ENCODE assay signal across 8 cellular contexts in the genomic region with DNA sequence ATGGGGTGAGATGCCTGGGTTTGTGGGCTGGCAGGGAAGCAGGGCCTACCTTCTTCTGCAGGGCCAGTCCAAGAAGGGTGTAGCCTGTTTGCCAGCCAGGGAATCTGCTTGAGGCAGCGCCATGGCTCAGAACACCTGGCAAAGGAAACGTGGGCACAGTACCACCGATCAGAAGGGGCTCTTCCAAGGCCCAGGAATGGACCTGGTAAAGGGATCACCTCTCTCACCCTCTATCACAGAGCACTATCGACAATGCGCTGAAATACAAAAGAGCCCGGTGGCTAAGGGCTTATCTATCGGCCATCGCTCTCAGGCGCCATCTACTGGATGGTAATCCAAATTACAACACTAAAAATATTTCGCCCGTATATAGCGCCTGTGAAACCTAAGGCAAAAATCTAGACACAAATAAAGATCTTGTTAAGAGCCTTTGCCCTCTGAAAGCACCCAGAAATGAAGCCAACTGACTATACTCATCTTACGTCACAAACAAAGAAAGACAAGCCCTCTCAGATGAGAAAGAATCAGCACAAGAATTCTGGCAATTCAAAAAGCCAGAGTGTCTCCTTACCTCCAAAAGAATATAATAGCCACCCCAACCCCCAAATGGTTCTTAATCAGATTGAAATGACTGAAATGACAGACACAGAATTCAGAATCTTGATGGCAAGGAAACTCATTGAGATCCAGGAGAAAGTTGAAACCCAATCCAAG.
DNase-seq lines count a peak whose midpoint lies in the region; ATAC-seq and TF ChIP-seq lines count a peak whose summit lies in the region.

No MANE protein-coding gene starts in this region.

- no peak overlapping the region for H3K27ac ChIP-seq in psoas muscle

- 40 to 56% (median 48%) methylated on average over 13 of the region's 13 CpGs for WGBS in psoas muscle, 3 donors

- H3K9me3 ChIP-seq in psoas muscle, result peaks cover 6% of the 10 kb centered on the region

- H3K4me3 Mint-ChIP-seq in T-cell, result no peak overlapping the region
- H3K4me3 Mint-ChIP-seq in endothelial cell (ENCODE audit: unreplicated experiment), result no peak overlapping the region

- peaks cover 6 to 14% of the 10 kb centered on the region in 2 donors for H3K27me3 Mint-ChIP-seq in T-cell
- no peaks in the 10 kb centered on the region for H3K27me3 Mint-ChIP-seq in endothelial cell (ENCODE audit: unreplicated experiment)

- H3K27ac Mint-ChIP-seq in T-cell (no peak overlapping the region), endothelial cell (ENCODE audit: unreplicated experiment) (no peak overlapping the region)

- TF ChIP-seq CTCF in endothelial cell (IDR thresholded peaks at IDR 0.05; ENCODE audit: unreplicated experiment) (peak; percentile 89), psoas muscle (IDR thresholded peaks at IDR 0.05) (peak; percentile 66)

- ATAC-seq in HG03175 (IDR thresholded peaks at IDR 0.05; ENCODE audit: unreplicated experiment), result peak; percentile 61
- ATAC-seq in T-cell (replicated peaks in 1 of 4), result peak in 2 of 4 experiments; percentile 38 to 55
- ATAC-seq in psoas muscle, result peak in 3 of 4 donors; percentile 59 to 81 (median 70)

- no peaks in the 10 kb centered on the region for H3K4me1 ChIP-seq in psoas muscle

- H3K36me3 Mint-ChIP-seq in T-cell (no peaks in the 10 kb centered on the region), endothelial cell (ENCODE audit: low read depth, unreplicated experiment) (peaks cover 4% of the 10 kb centered on the region)

- H3K36me3 ChIP-seq in psoas muscle (ENCODE audit: insufficient read depth in 1 of 2, low read depth in 1 of 2), result no peaks in the 10 kb centered on the region

- H3K9me3 Mint-ChIP-seq in T-cell (peaks cover 0 to 2% (median 0%) of the 10 kb centered on the region in 3 donors), endothelial cell (ENCODE audit: unreplicated experiment) (no peaks in the 10 kb centered on the region)

- POLR2A ChIA-PET in T-cell (lab: Charles Lee), result no interaction called here

- H3K27me3 ChIP-seq in psoas muscle (ENCODE audit: insufficient read depth in 3 of 3, low read length in 2 of 3), result peaks cover 0 to 6% (median 0%) of the 10 kb centered on the region in 3 donors

- no peaks in the 10 kb centered on the region for H3K4me1 Mint-ChIP-seq in T-cell
- H3K4me1 Mint-ChIP-seq in endothelial cell (ENCODE audit: unreplicated experiment), result no peaks in the 10 kb centered on the region

- DNase-seq in activated gamma-delta T cell treated with Interleukin-2 at 50 U/mL for 16 hours (peak; percentile 14), activated gamma-delta T cell (lab: John Stamatoyannopoulos, UW) (no peak), T-cell (peak in 25 of 34 experiments; percentile 3 to 32 (median 8)), endothelial cell (ENCODE audit: low spot score) (peak; percentile 12), psoas muscle (no peak), NCI-H2081 (lab: John Stamatoyannopoulos, UW) (no peak), NCI-H510A treated with DMSO at 0.1 percent for 48 hours (lab: John Stamatoyannopoulos, UW) (no peak)

- intact Hi-C loops in psoas muscle (cut with DNase I), result loop anchor here (1.0 to 10.0 kb wide), 3 partner anchors 197 to 410 kb away; no protein-coding TSS in a partner anchor

- no peak overlapping the region for H3K4me3 ChIP-seq in psoas muscle

- CTCF ChIA-PET in T-cell (lab: Charles Lee), result interaction anchor here in 1 of 2 donors (0.8 kb wide), 1 partner anchor 197 kb away, joined by 3 read pairs; no protein-coding TSS in a partner anchor

Comparison
In these comparisons a context has a peak if more than half of its experiments do, and no peak if none do; other contexts are left out.
1. DNase-seq: peak in activated gamma-delta T cell treated with Interleukin-2 at 50 U/mL for 16 hours (single experiment), T-cell (25 of 34) and endothelial cell (single experiment); none in activated gamma-delta T cell (single experiment), psoas muscle (0 of 2), NCI-H2081 (0 of 2) and NCI-H510A treated with DMSO at 0.1 percent for 48 hours (single experiment).